ENCODE assay signal across 8 cellular contexts in genomic region chr17:19645608-19646250, GRCh38. TPM values are rescaled to one million over a fixed set of nuclear protein-coding genes. Genes with fewer than 3 reads are reported as not detected.
DNase-seq lines count a peak whose midpoint lies in the region; ATAC-seq and TF ChIP-seq lines count a peak whose summit lies in the region.

No MANE protein-coding gene starts in this region.

- DNase-seq in Right ventricle myocardium superior: peak; percentile 56
- DNase-seq in cardiac septum (ENCODE audit: low spot score): no peak
- DNase-seq in amniotic epithelial cell (ENCODE audit: low read depth): peak; percentile 63
- peak; percentile 9 for DNase-seq in kidney tubule cell (ENCODE audit: low spot score)
- peak; percentile 14 to 53 for DNase-seq in stimulated activated CD8-positive, alpha-beta memory T cell treated with anti-CD3 and anti-CD28 coated beads, Interleukin-2, amount 100 ng/mL, for 48 hours (ENCODE audit: low read depth in 2 of 2)

- no peak for ATAC-seq in Right ventricle myocardium superior (ENCODE audit: poor library complexity)
- ATAC-seq in SK-N-SH treated with all-trans-retinoic acid at 6 μM for 48 hours: no peak
- no peak for ATAC-seq in esophagus mucosa
- ATAC-seq in HG03025 (IDR thresholded peaks at IDR 0.05; ENCODE audit: low FRiP score, unreplicated experiment): no peak

- intact Hi-C loops in Right ventricle myocardium superior (cut with DNase I): loop anchor here (5.0 kb wide), 2 partner anchors 102 to 133 kb away; partner anchors contain the start of gene ALDH3A1
- intact Hi-C loops in cardiac septum (cut with DNase I): loop anchor here (5.0 to 10.0 kb wide), 2 partner anchors 107 to 271 kb away; partner anchors contain the start of gene MAPK7

TF ChIP-seq in SK-N-SH treated with all-trans-retinoic acid at 6 μM for 48 hours, 23 proteins besides CTCF, POLR2A, EP300 and RAD21:
- TF ChIP-seq TCF4 (CRISPR knock-in tag; IDR thresholded peaks at IDR 0.05; ENCODE audit: borderline replicate concordance) (no peak), ZNF70 (CRISPR knock-in tag; IDR thresholded peaks at IDR 0.05) (no peak), OSR1 (CRISPR knock-in tag; IDR thresholded peaks at IDR 0.05) (no peak), PPARA (CRISPR knock-in tag; IDR thresholded peaks at IDR 0.05; ENCODE audit: borderline replicate concordance) (no peak), ZFP30 (CRISPR knock-in tag; IDR thresholded peaks at IDR 0.05) (no peak), CSDC2 (CRISPR knock-in tag; IDR thresholded peaks at IDR 0.05) (no peak), RARB (CRISPR knock-in tag; IDR thresholded peaks at IDR 0.05) (no peak), ISL1 (CRISPR knock-in tag; IDR thresholded peaks at IDR 0.05) (0 out of 2 replicates have a peak, but pooled peaks have one; percentile 16), POU6F1 (CRISPR knock-in tag; IDR thresholded peaks at IDR 0.05; ENCODE audit: borderline replicate concordance, low read depth) (no peak)

RNA-seq across cellular contexts. Expression of gene ALDH3A2, which starts 2.8 kb away (rescaled TPM):
- 53.6 TPM for total RNA-seq in Right ventricle myocardium superior
- 107 TPM for total RNA-seq in cardiac septum
- 98.6 TPM for total RNA-seq in esophagus mucosa
